Comparison of ENCODE assay signal across 8 cellular contexts in genomic region chr11:65430406-65431217, GRCh38. TPM values are rescaled to one million over a fixed set of nuclear protein-coding genes. Genes with fewer than 3 reads are reported as not detected.
DNase-seq lines count a peak whose midpoint lies in the region; ATAC-seq and TF ChIP-seq lines count a peak whose summit lies in the region.

No MANE protein-coding gene starts in this region.

- no peak overlapping the region for H3K9ac ChIP-seq in SK-N-MC (ENCODE audit: insufficient read length)

- no peak for TF ChIP-seq EP300 in esophagus muscularis mucosa (IDR thresholded peaks at IDR 0.05)

- intact Hi-C loops in esophagus muscularis mucosa (cut with DNase I): no loop called here

- WGBS in esophagus muscularis mucosa: 20% methylated on average over 6 of the region's 6 CpGs

- H3K9me3 ChIP-seq in SK-N-MC (ENCODE audit: low read depth, low read length) (no peaks in the 10 kb centered on the region), esophagus muscularis mucosa (no peaks in the 10 kb centered on the region)

- H3K36me3 ChIP-seq in SK-N-MC (ENCODE audit: insufficient read depth, low read length) (no peaks in the 10 kb centered on the region), esophagus muscularis mucosa (peaks cover 28 to 85% (median 38%) of the 10 kb centered on the region in 4 donors), H7 (replicated peaks; ENCODE audit: control insufficient read depth, insufficient read depth, low read length) (peaks cover 10% of the 10 kb centered on the region)

- peak overlapping the region; percentile 60 for H3K27ac ChIP-seq in SK-N-MC
- peak overlapping the region; percentile 97 to 99 (median 99) for H3K27ac ChIP-seq in esophagus muscularis mucosa (replicated peaks in 1 of 4)

- H3K4me3 ChIP-seq in GM08714 (ENCODE audit: low read length) (peak overlapping the region; percentile 58; the same call in 1 of the 2 replicates), SK-N-MC (no peak overlapping the region), esophagus muscularis mucosa (peak overlapping the region; percentile 71 to 81 (median 74)), skeletal muscle cell (ENCODE audit: low read depth, low read length) (peak overlapping the region; percentile 86), H7 (ENCODE audit: insufficient read depth, low read depth, low read length) (no peak overlapping the region)

- TF ChIP-seq POLR2A in esophagus muscularis mucosa (IDR thresholded peaks at IDR 0.05; ENCODE audit: low read depth): no peak

- DNase-seq in SK-N-MC (ENCODE audit: low read depth, low spot score) (no peak), esophagus muscularis mucosa (ENCODE audit: extremely low spot score) (no peak), skeletal muscle cell (ENCODE audit: low read depth) (no peak), H7 (no peak)

- H3K27me3 ChIP-seq in esophagus muscularis mucosa (no peaks in the 10 kb centered on the region), H7 (ENCODE audit: control insufficient read depth, insufficient read depth, low read length) (no peaks in the 10 kb centered on the region)

- ATAC-seq in GM18858 (IDR thresholded peaks at IDR 0.05; ENCODE audit: unreplicated experiment): no peak
- ATAC-seq in GM19467 (IDR thresholded peaks at IDR 0.05; ENCODE audit: unreplicated experiment): no peak
- no peak for ATAC-seq in HG03571 (IDR thresholded peaks at IDR 0.05; ENCODE audit: unreplicated experiment)

- H3K4me1 ChIP-seq in esophagus muscularis mucosa: peaks cover 70 to 93% (median 91%) of the 10 kb centered on the region in 4 donors

- no peak for TF ChIP-seq CTCF in esophagus muscularis mucosa (IDR thresholded peaks at IDR 0.05)

RNA-seq across cellular contexts. Expression of gene NEAT1, which starts 8.0 kb away (rescaled TPM):
- 100 to 1,000 TPM in 2 of 4 donors, 10 to 100 TPM in 2; 42.8 to 181 (median 96.0) TPM for total RNA-seq in esophagus muscularis mucosa
- 6.4 and 10.6 TPM in 2 replicates for total RNA-seq in H7 (2014; rRNA removed; shearing (Covaris generic))

RNA-seq across cellular contexts. Expression of gene FRMD8, which starts 44.2 kb away (rescaled TPM):
- total RNA-seq in esophagus muscularis mucosa: 10 to 100 TPM; 30.4 to 37.3 (median 34.7) TPM
- 24.5 and 37.1 TPM in 2 replicates for total RNA-seq in H7 (2014; rRNA removed; shearing (Covaris generic))

RNA-seq across cellular contexts. Expression of gene SLC25A45, which starts 48.2 kb away (rescaled TPM):
- total RNA-seq in esophagus muscularis mucosa: 10 to 100 TPM in 1 of 4 donors, 1 to 10 TPM in 3; 4.6 to 11.3 (median 5.9) TPM
- 0.73 and 0.81 TPM in 2 replicates for total RNA-seq in H7 (2014; rRNA removed; shearing (Covaris generic))

Comparison
In these comparisons a context has a peak if more than half of its experiments do, and no peak if none do; other contexts are left out.
1. H3K4me3 ChIP-seq: peak in GM08714 (single experiment), esophagus muscularis mucosa (4 of 4) and skeletal muscle cell (single experiment); none in SK-N-MC (single experiment) and H7 (single experiment).